13 cellular contexts compared by ENCODE assay signal in the genomic region with DNA sequence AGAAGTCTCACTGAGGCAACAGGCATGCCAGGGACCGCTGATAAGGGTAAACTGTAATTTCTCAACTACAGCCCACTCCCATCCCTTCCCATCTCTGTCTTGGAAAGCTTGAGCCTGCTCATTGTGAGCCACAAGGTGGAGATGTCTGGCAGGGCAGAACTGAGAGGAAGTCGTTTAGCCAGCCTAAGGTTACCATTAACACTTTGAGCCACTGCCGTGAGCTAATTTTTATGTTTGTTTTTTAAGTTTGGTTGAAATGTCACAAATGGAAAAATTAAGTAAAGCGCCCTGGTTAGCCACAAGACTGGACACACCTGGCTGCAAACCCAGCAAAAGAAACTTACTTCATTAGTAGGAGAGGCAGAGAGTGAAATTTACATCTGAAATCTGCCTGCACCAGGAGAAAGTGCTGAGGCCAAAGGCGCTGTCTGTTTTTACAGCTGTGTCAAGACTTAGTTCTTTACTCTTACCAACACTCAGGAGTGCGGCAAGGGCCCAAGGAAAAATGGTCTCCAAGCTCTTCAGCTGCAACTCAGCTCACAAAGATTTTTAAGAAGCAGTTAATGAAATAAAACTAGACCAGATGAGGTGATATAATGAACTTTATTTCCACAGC. TPM values are rescaled to one million over a fixed set of nuclear protein-coding genes. Genes with fewer than 3 reads are reported as not detected.
DNase-seq lines count a peak whose midpoint lies in the region; ATAC-seq and TF ChIP-seq lines count a peak whose summit lies in the region.
"Had no signal": no experiment of that assay in that cellular context is flagged by ENCODE, and none has a peak within 500 bp of the region (broad histone marks: within the 10 kb centered on the region; RNA-seq: fewer than 3 reads in every experiment).

No MANE protein-coding gene starts in this region.

- peak; percentile 13 for DNase-seq in DMS53 (lab: John Stamatoyannopoulos, UW)
- no peak for DNase-seq in DMS53 treated with DMSO at 0.1 percent for 48 hours (lab: John Stamatoyannopoulos, UW; ENCODE audit: unreplicated experiment)
- DNase-seq in NB4 (ENCODE audit: low read depth), result peak; percentile 19
- peak; percentile 27 for DNase-seq in endothelial cell (ENCODE audit: low spot score)
- no peak for DNase-seq in osteocyte (ENCODE audit: extremely low spot score, unreplicated experiment)
- no peak for DNase-seq in NCI-H1105 (lab: John Stamatoyannopoulos, UW)
- no peak for DNase-seq in NCI-H2107 (lab: John Stamatoyannopoulos, UW)
- DNase-seq: activated CD8-positive, alpha-beta memory T cell treated with anti-CD3 and anti-CD28 coated beads, Interleukin-2, amount 50 U/mL, for 48 hours; hypothalamus; NCI-H187; posterior cingulate gyrus had no signal

- no peak for ATAC-seq in HG03432 (IDR thresholded peaks at IDR 0.05; ENCODE audit: unreplicated experiment)

- H3K36me3 Mint-ChIP-seq in endothelial cell (ENCODE audit: low read depth, unreplicated experiment) (peaks cover 18% of the 10 kb centered on the region), osteocyte (ENCODE audit: unreplicated experiment) (peaks cover 32% of the 10 kb centered on the region)

- H3K27ac Mint-ChIP-seq in endothelial cell (ENCODE audit: unreplicated experiment), result no peak overlapping the region
- peak overlapping the region; percentile 67 for H3K27ac Mint-ChIP-seq in osteocyte (ENCODE audit: unreplicated experiment)

- H3K4me3 ChIP-seq in NB4 (ENCODE audit: low read depth, low read length), result no peak overlapping the region

- H3K9me3 Mint-ChIP-seq in endothelial cell (ENCODE audit: unreplicated experiment) (no peaks in the 10 kb centered on the region), osteocyte (ENCODE audit: unreplicated experiment) (no peaks in the 10 kb centered on the region)
- H3K9me3 Mint-ChIP-seq: central memory CD8-positive, alpha-beta T cell had no signal

- peaks cover 12% of the 10 kb centered on the region for H3K4me1 Mint-ChIP-seq in endothelial cell (ENCODE audit: unreplicated experiment)
- peaks cover 63% of the 10 kb centered on the region for H3K4me1 Mint-ChIP-seq in osteocyte (ENCODE audit: unreplicated experiment)
- H3K4me1 Mint-ChIP-seq: central memory CD8-positive, alpha-beta T cell had no signal

- H3K27me3 Mint-ChIP-seq in endothelial cell (ENCODE audit: unreplicated experiment) (peaks cover 1% of the 10 kb centered on the region), osteocyte (ENCODE audit: unreplicated experiment) (no peaks in the 10 kb centered on the region)
- H3K27me3 Mint-ChIP-seq: central memory CD8-positive, alpha-beta T cell had no signal

- TF ChIP-seq POLR2A in NB4 (IDR thresholded peaks at IDR 0.05; ENCODE audit: extremely low read depth, insufficient read length), result no peak

- no peak for TF ChIP-seq CTCF in NB4 (IDR thresholded peaks at IDR 0.05; ENCODE audit: low read depth, low read length)
- TF ChIP-seq CTCF in endothelial cell (IDR thresholded peaks at IDR 0.05; ENCODE audit: unreplicated experiment), result no peak
- TF ChIP-seq CTCF in osteocyte (IDR thresholded peaks at IDR 0.05), result peak; percentile 63

- H3K4me3 Mint-ChIP-seq in endothelial cell (ENCODE audit: unreplicated experiment) (no peak overlapping the region), osteocyte (ENCODE audit: unreplicated experiment) (no peak overlapping the region)
- H3K4me3 Mint-ChIP-seq: central memory CD8-positive, alpha-beta T cell had no signal

RNA-seq across cellular contexts. Expression of a gene that starts 50.0 kb away (rescaled TPM):
- total RNA-seq in endothelial cell (ENCODE audit: unreplicated experiment) (not detected), osteocyte (not detected in 2 replicates)

RNA-seq across cellular contexts. Expression of a gene that starts 57.7 kb away (rescaled TPM):
- total RNA-seq in endothelial cell (ENCODE audit: unreplicated experiment) (120 TPM), osteocyte (131 and 136 TPM in 2 replicates)

Comparison
In these comparisons a context has a peak if more than half of its experiments do, and no peak if none do; other contexts are left out.
1. DNase-seq: peak in DMS53 (single experiment), NB4 (single experiment) and endothelial cell (single experiment); none in DMS53 treated with DMSO at 0.1 percent for 48 hours (single experiment), osteocyte (single experiment), NCI-H1105 (single experiment) and NCI-H2107 (single experiment).